18 cellular contexts compared by ENCODE assay signal in genomic region chr12:8917031-8917430, GRCh38.
"Had no signal": no experiment of that assay in that cellular context is flagged by ENCODE, and none has a peak within 500 bp of the region (broad histone marks: within the 10 kb centered on the region; RNA-seq: fewer than 3 reads in every experiment).

No MANE protein-coding gene starts in this region.

- H3K9me3 ChIP-seq: heart left ventricle, right lobe of liver, tibial artery had no signal

- H3K36me3 ChIP-seq: right lobe of liver had no signal

- H3K4me3 ChIP-seq: coronary artery, heart left ventricle, right lobe of liver, skin epidermis, tibial artery had no signal

- ATAC-seq: activated naive CD8-positive, alpha-beta T cell treated with anti-CD3 and anti-CD28 coated beads, Interleukin-2, amount 50 U/mL, for 24 hours; heart left ventricle; natural killer cell treated with Interleukin-12 subunit alpha and Interleukin-12 subunit beta and Interleukin-15 and Interleukin-18, amount 100 ng/mL, for 72 hours; right lobe of liver; stimulated activated naive CD8-positive, alpha-beta T cell treated with anti-CD3 and anti-CD28 coated beads, Interleukin-15, amount 100 ng/mL, for 72 hours had no signal

- H3K27me3 ChIP-seq: heart left ventricle, right lobe of liver, tibial artery had no signal

- DNase-seq: activated B cell treated with CpG ODN at 0.5 μM for 24 hours; activated CD4-positive, alpha-beta T cell treated with anti-CD3 and anti-CD28 coated beads for 4 hours; activated CD4-positive, alpha-beta T cell treated with anti-CD3 and anti-CD28 coated beads, Interleukin-2, amount 50 U/mL, for 48 hours; activated effector memory CD4-positive, alpha-beta T cell treated with Interleukin-2 at 50 U/mL for 16 hours; activated naive CD4-positive, alpha-beta T cell treated with anti-CD3 and anti-CD28 coated beads, Interleukin-2, amount 50 U/mL, for 16 hours; activated naive CD8-positive, alpha-beta T cell treated with anti-CD3 and anti-CD28 coated beads, Interleukin-2, amount 50 U/mL, for 24 hours; activated T-cell treated with anti-CD3 and anti-CD28 coated beads, Interleukin-2, amount 50 U/mL, for 48 hours; cerebellar nuclear complex; heart left ventricle; right lobe of liver; stimulated activated CD4-positive, alpha-beta T cell treated with anti-CD3 and anti-CD28 coated beads, Interleukin-1b, Interleukin-23, amount 100 ng/mL, for 48 hours; stimulated activated naive CD8-positive, alpha-beta T cell treated with anti-CD3 and anti-CD28 coated beads, Interleukin-15, amount 100 ng/mL, for 72 hours; T1000; tibial artery had no signal

- H3K4me1 ChIP-seq: right lobe of liver had no signal

- H3K27ac ChIP-seq: coronary artery, epithelial cell of prostate, heart left ventricle, right lobe of liver, skin epidermis, tibial artery had no signal
